Comparison of ENCODE assay signal across 12 cellular contexts in the genomic region with DNA sequence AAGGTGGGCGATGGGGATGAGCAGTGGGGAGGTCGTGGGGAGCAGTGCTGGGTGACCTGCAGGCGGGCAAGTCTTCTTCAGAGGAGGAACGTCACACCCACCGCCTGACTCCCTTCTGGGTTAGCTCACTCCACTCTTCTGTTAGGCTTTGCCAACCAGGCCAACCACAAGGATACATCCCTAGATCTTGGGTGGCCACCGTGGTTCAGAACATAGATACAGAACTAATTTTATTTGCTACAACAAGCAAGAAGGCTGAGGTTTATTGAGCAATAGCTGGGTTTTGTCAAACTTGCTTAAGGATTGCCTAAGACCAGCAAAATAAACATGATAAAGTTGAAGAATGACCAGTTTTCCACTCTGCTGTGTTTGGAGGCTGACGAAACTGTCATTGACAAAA.
DNase-seq lines count a peak whose midpoint lies in the region; FAIRE-seq and TF ChIP-seq lines count a peak whose summit lies in the region.
"Had no signal": no experiment of that assay in that cellular context is flagged by ENCODE, and none has a peak within 500 bp of the region (broad histone marks: within the 10 kb centered on the region; RNA-seq: fewer than 3 reads in every experiment).

No MANE protein-coding gene starts in this region.

- H3K27me3 ChIP-seq in astrocyte (ENCODE audit: insufficient read depth, low read length) (peaks cover 2% of the 10 kb centered on the region), kidney epithelial cell (ENCODE audit: control insufficient read depth, insufficient read depth, low read length) (no peaks in the 10 kb centered on the region), testis (no peaks in the 10 kb centered on the region)
- H3K27me3 ChIP-seq: dorsolateral prefrontal cortex had no signal

- TF ChIP-seq POLR2A in testis (IDR thresholded peaks at IDR 0.05), result no peak

- H3K36me3 ChIP-seq in astrocyte (ENCODE audit: insufficient read depth, low read length) (no peaks in the 10 kb centered on the region), kidney epithelial cell (ENCODE audit: control insufficient read depth, insufficient read depth, low read length) (no peaks in the 10 kb centered on the region), testis (ENCODE audit: low read depth, missing control alignments) (no peaks in the 10 kb centered on the region)

- H3K4me1 ChIP-seq in astrocyte (ENCODE audit: insufficient read depth, low read length) (peaks cover 37% of the 10 kb centered on the region), testis (peaks cover 2% of the 10 kb centered on the region)

- H3K27me3 Mint-ChIP-seq in astrocyte (ENCODE audit: low read depth, unreplicated experiment), result peaks cover 2% of the 10 kb centered on the region
- H3K27me3 Mint-ChIP-seq in activated naive CD8-positive, alpha-beta T cell treated with anti-CD3 and anti-CD28 coated beads for 36 hours, result no peaks in the 10 kb centered on the region

- no peaks in the 10 kb centered on the region for H3K9me3 ChIP-seq in astrocyte (ENCODE audit: insufficient read depth, low read depth, low read length)
- no peaks in the 10 kb centered on the region for H3K9me3 ChIP-seq in testis

- no peaks in the 10 kb centered on the region for H4K20me1 ChIP-seq in astrocyte (ENCODE audit: insufficient read depth, low read length)

- peak overlapping the region; percentile 3 for H3K27ac ChIP-seq in astrocyte (ENCODE audit: low read depth, low read length)
- H3K27ac ChIP-seq in testis, result no peak overlapping the region

- H3K4me3 Mint-ChIP-seq in astrocyte (ENCODE audit: unreplicated experiment), result no peak overlapping the region
- H3K4me3 Mint-ChIP-seq in activated naive CD8-positive, alpha-beta T cell treated with anti-CD3 and anti-CD28 coated beads for 36 hours, result no peak overlapping the region
- H3K4me3 Mint-ChIP-seq: H9 had no signal

- no peaks in the 10 kb centered on the region for H3K79me2 ChIP-seq in astrocyte (ENCODE audit: insufficient read depth, low read length)

- peaks cover 28% of the 10 kb centered on the region for H3K4me1 Mint-ChIP-seq in astrocyte (ENCODE audit: low read depth, unreplicated experiment)
- peaks cover 8% of the 10 kb centered on the region for H3K4me1 Mint-ChIP-seq in activated naive CD8-positive, alpha-beta T cell treated with anti-CD3 and anti-CD28 coated beads for 36 hours

- 85 to 90% methylated on average over 6 to 7 of the region's 7 CpGs for WGBS in testis, 2 donors

- H3K9me3 Mint-ChIP-seq in astrocyte (ENCODE audit: unreplicated experiment), result no peaks in the 10 kb centered on the region
- H3K9me3 Mint-ChIP-seq in activated naive CD8-positive, alpha-beta T cell treated with anti-CD3 and anti-CD28 coated beads for 36 hours, result no peaks in the 10 kb centered on the region
- H3K9me3 Mint-ChIP-seq: H9 had no signal

- H2AFZ ChIP-seq in astrocyte (ENCODE audit: low read depth, low read length), result no peak overlapping the region

- H3K27ac Mint-ChIP-seq in astrocyte (ENCODE audit: unreplicated experiment), result no peak overlapping the region
- H3K27ac Mint-ChIP-seq in activated naive CD8-positive, alpha-beta T cell treated with anti-CD3 and anti-CD28 coated beads for 36 hours, result no peak overlapping the region
- H3K27ac Mint-ChIP-seq: H9 had no signal

- FAIRE-seq in astrocyte (lab: Jason Lieb, UNC), result peak; percentile 73

- no peak overlapping the region for H3K4me3 ChIP-seq in astrocyte (ENCODE audit: insufficient read depth, low read depth, low read length)
- H3K4me3 ChIP-seq in kidney epithelial cell (ENCODE audit: low read depth, low read length), result no peak overlapping the region
- no peak overlapping the region for H3K4me3 ChIP-seq in testis
- H3K4me3 ChIP-seq: dorsolateral prefrontal cortex had no signal

- intact Hi-C loops in testis (cut with DNase I; ENCODE audit: low total_unique reads), result no loop called here

- H3K36me3 Mint-ChIP-seq in astrocyte (ENCODE audit: low read depth, unreplicated experiment), result no peaks in the 10 kb centered on the region
- no peaks in the 10 kb centered on the region for H3K36me3 Mint-ChIP-seq in activated naive CD8-positive, alpha-beta T cell treated with anti-CD3 and anti-CD28 coated beads for 36 hours

- TF ChIP-seq CTCF in astrocyte (IDR thresholded peaks at IDR 0.05; ENCODE audit: insufficient read depth, low read depth, low read length) (no peak), kidney epithelial cell (IDR thresholded peaks at IDR 0.05; ENCODE audit: insufficient read depth, low read length, poor library complexity, severe bottlenecking) (no peak), testis (IDR thresholded peaks at IDR 0.05) (no peak)

- peak overlapping the region; percentile 19 for H3K4me2 ChIP-seq in astrocyte (ENCODE audit: low read length)

- DNase-seq in HK-2 (ENCODE audit: unreplicated experiment) (peak; percentile 28), astrocyte (ENCODE audit: low read depth) (peak; percentile 96), kidney epithelial cell (ENCODE audit: low read depth) (peak; percentile 58), testis (peak; percentile 27), NCI-H1417 treated with DMSO at 0.1 percent for 48 hours (lab: John Stamatoyannopoulos, UW) (no peak), SHP77 treated with DMSO at 0.1 percent for 48 hours (lab: John Stamatoyannopoulos, UW) (no peak), germinal center (ENCODE audit: low spot score) (no peak)
- DNase-seq in activated naive CD8-positive, alpha-beta T cell treated with anti-CD3 and anti-CD28 coated beads for 36 hours, result no peak
- DNase-seq: activated CD8-positive, alpha-beta memory T cell treated with anti-CD3 and anti-CD28 coated beads for 24 hours; H9; RPMI8226 had no signal

- H3K9ac ChIP-seq in astrocyte (ENCODE audit: low read length), result no peak overlapping the region

Comparison
In these comparisons a context has a peak if more than half of its experiments do, and no peak if none do; other contexts are left out.
1. DNase-seq: peak in HK-2 (single experiment), astrocyte (single experiment), kidney epithelial cell (single experiment) and testis (single experiment); none in NCI-H1417 treated with DMSO at 0.1 percent for 48 hours (single experiment), SHP77 treated with DMSO at 0.1 percent for 48 hours (single experiment), activated naive CD8-positive, alpha-beta T cell treated with anti-CD3 and anti-CD28 coated beads for 36 hours (single experiment) and germinal center (single experiment).